9 cellular contexts compared by ENCODE assay signal in the genomic region with DNA sequence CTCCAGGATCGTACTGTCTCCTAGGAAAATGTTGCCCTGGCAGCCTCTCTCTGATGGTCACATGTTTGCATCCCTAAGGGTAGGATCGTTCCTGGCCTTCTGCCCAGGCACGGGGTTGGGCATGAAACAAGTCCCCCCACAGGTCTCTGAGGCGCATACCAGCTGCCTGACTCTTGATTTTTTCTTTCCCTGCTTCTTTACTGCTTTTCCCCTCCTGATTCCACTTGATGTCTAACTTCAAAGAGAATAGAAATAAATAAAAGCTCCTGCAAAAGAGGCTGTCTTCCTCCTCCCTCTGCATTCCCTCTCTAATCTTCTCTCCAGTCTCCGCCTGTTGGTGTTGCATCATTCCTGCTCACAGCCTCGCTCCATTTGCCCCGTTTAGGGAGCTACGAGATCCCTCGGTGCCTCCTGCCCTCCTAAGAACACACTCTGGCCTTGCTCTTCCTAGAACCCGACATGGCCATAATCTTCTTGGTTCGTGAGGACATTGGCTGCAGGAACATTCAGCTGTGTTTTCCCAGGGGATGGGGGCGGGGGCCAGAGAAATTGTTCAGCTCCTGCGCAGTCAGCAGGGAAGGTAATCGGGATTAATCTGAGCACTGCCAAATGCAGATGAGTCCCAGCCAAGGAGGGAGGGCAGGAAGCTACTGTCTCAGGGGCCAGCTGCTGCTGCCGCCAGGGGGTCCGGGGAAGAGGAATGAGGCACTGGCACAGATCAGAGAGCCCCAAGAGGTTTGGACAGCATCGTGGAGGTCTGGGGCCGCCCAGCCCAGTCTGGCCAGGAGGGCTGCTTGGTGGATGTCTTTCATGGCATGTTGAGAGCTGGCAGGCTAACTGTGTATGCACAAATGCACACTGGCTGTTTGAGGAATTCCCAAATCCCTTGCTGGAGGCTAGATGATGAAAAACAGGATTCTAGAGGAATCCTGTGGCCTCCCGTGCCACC. TPM values are rescaled to one million over a fixed set of nuclear protein-coding genes. Genes with fewer than 3 reads are reported as not detected.
DNase-seq lines count a peak whose midpoint lies in the region; ATAC-seq and TF ChIP-seq lines count a peak whose summit lies in the region.
"Had no signal": no experiment of that assay in that cellular context is flagged by ENCODE, and none has a peak within 500 bp of the region (broad histone marks: within the 10 kb centered on the region; RNA-seq: fewer than 3 reads in every experiment).

No MANE protein-coding gene starts in this region.

- H3K4me3 ChIP-seq in WERI-Rb-1 (ENCODE audit: low read depth, low read length): peak overlapping the region; percentile 41
- no peak overlapping the region for H3K4me3 ChIP-seq in effector memory CD4-positive, alpha-beta T cell (ENCODE audit: insufficient read depth, low read depth, low read length, poor library complexity, severe bottlenecking)
- H3K4me3 ChIP-seq: PC-9 had no signal

- peak overlapping the region; percentile 98 for H3K27ac ChIP-seq in WERI-Rb-1
- H3K27ac ChIP-seq in effector memory CD4-positive, alpha-beta T cell (ENCODE audit: insufficient read depth, low read length, poor library complexity, severe bottlenecking): no peak overlapping the region
- H3K27ac ChIP-seq: PC-9 had no signal

- DNase-seq in HuH-7 (ENCODE audit: low spot score) (peak; percentile 63), WERI-Rb-1 (peak; percentile 95), left cardiac atrium (peak; percentile 47), posterior vena cava (ENCODE audit: low spot score) (peak; percentile 85), germinal center (ENCODE audit: low spot score) (no peak)
- DNase-seq in effector memory CD4-positive, alpha-beta T cell: no peak
- no peak for DNase-seq in activated CD4-positive, alpha-beta T cell treated with anti-CD3 and anti-CD28 coated beads, Interleukin-2, amount 50 U/mL, for 48 hours

- no peaks in the 10 kb centered on the region for H3K4me1 ChIP-seq in effector memory CD4-positive, alpha-beta T cell (ENCODE audit: control insufficient read depth, insufficient read depth, low read length, poor library complexity, severe bottlenecking)

- H3K36me3 ChIP-seq in WERI-Rb-1: no peaks in the 10 kb centered on the region
- no peaks in the 10 kb centered on the region for H3K36me3 ChIP-seq in effector memory CD4-positive, alpha-beta T cell (ENCODE audit: control insufficient read depth, insufficient read depth, low read length)

- intact Hi-C loops in left cardiac atrium (cut with DNase I): no loop called here
- intact Hi-C loops in posterior vena cava (cut with DNase I): no loop called here

- H3K9me3 ChIP-seq in WERI-Rb-1 (ENCODE audit: severe bottlenecking): no peaks in the 10 kb centered on the region
- H3K9me3 ChIP-seq in effector memory CD4-positive, alpha-beta T cell (ENCODE audit: control insufficient read depth, low read length): no peaks in the 10 kb centered on the region

- ATAC-seq in left cardiac atrium (peak; percentile 69), HG02970 (IDR thresholded peaks at IDR 0.05; ENCODE audit: low FRiP score, unreplicated experiment) (no peak)

- peak; percentile 50 for TF ChIP-seq CTCF in WERI-Rb-1 (IDR thresholded peaks at IDR 0.05; ENCODE audit: low read depth, low read length)

- H3K27me3 ChIP-seq in WERI-Rb-1 (ENCODE audit: insufficient read depth, low read depth, severe bottlenecking): no peaks in the 10 kb centered on the region
- H3K27me3 ChIP-seq in effector memory CD4-positive, alpha-beta T cell (replicated peaks; ENCODE audit: control insufficient read depth, insufficient read depth, low read length, poor library complexity, severe bottlenecking): no peaks in the 10 kb centered on the region

RNA-seq across cellular contexts. Expression of gene LEP, which starts 26.1 kb away (rescaled TPM):
- total RNA-seq in left cardiac atrium (10 to 100 TPM; 25.6 to 37.1 TPM), posterior vena cava (1 to 10 TPM; 1.5 to 5.2 TPM)
- total RNA-seq: PC-9 had no signal

Comparison
In these comparisons a context has a peak if more than half of its experiments do, and no peak if none do; other contexts are left out.
1. DNase-seq: peak in HuH-7 (single experiment), WERI-Rb-1 (single experiment), left cardiac atrium (single experiment) and posterior vena cava (single experiment); none in germinal center (single experiment), effector memory CD4-positive, alpha-beta T cell (0 of 3) and activated CD4-positive, alpha-beta T cell treated with anti-CD3 and anti-CD28 coated beads, Interleukin-2, amount 50 U/mL, for 48 hours (0 of 2).
2. RNA of gene LEP, which starts 26.1 kb away (total RNA-seq): 25.6 to 37.1 TPM in left cardiac atrium; 1.5 to 5.2 TPM in posterior vena cava; every median in the first group is over 4 times any median in the second.